9 cellular contexts compared by ENCODE assay signal in the genomic region with DNA sequence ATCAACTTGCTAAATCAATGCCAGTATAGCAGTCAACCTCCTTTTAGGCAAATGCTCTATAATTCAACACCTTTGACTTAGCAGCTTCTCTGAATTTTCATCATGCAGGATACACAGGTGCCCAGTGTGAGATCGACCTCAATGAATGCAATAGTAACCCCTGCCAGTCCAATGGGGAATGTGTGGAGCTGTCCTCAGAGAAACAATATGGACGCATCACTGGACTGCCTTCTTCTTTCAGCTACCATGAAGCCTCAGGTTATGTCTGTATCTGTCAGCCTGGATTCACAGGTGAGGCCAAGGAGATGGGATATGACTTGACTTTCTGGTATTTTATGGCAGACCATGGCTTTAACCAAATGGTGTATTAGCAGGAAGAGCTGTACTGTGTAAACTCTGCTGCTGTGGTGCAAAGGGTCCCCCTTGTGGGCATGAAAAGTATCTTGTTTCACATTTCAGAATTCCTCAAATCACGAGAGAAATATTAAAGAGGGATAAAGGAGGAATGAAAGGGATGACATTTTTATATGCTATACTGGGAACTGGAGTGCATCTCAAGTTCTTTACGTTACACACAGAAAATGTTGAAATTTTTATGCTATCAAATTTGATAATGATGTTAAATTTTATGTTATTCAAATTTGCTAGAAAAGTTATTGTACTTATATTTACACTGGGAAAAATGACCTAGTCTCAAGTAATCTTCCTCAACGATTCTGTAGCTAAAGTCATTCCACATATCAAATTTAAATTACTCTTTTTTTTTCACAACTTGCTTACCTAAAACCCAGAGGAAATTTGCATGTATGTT.
DNase-seq lines count a peak whose midpoint lies in the region; ATAC-seq, FAIRE-seq and TF ChIP-seq lines count a peak whose summit lies in the region.
"Had no signal": no experiment of that assay in that cellular context is flagged by ENCODE, and none has a peak within 500 bp of the region (broad histone marks: within the 10 kb centered on the region; RNA-seq: fewer than 3 reads in every experiment).

No MANE protein-coding gene starts in this region.

- H3K18ac ChIP-seq in H1 (ENCODE audit: extremely low read depth, low read length) = no peak overlapping the region

- H3K27ac ChIP-seq in RWPE2 (ENCODE audit: poor library complexity, severe bottlenecking) (no peak overlapping the region), H1 (ENCODE audit: low read depth, low read length) (no peak overlapping the region)

- no peaks in the 10 kb centered on the region for H3K4me1 ChIP-seq in RWPE2 (ENCODE audit: insufficient read depth, poor library complexity, severe bottlenecking)
- no peaks in the 10 kb centered on the region; a peak in 1 of 7 replicates for H3K4me1 ChIP-seq in H1 (replicated peaks in 1 of 4; ENCODE audit: control insufficient read depth in 3 of 4, insufficient read depth in 4 of 4, low read length in 3 of 4)

- peak; percentile 72 for ATAC-seq in GM21529 (IDR thresholded peaks at IDR 0.05; ENCODE audit: unreplicated experiment)
- ATAC-seq in RWPE2 (ENCODE audit: low read depth) = peak; percentile 80
- ATAC-seq in memory B cell (ENCODE audit: low read depth) = peak; percentile 34

- no peak overlapping the region for H3K23ac ChIP-seq in H1 (ENCODE audit: insufficient read length)

- no peak overlapping the region for H4K91ac ChIP-seq in H1 (replicated peaks; ENCODE audit: insufficient read length, low read length)

- DNase-seq in NCI-H2171 treated with DMSO at 0.1 percent for 48 hours (lab: John Stamatoyannopoulos, UW) (peak; percentile 43), NCI-H2171 (lab: John Stamatoyannopoulos, UW) (no peak), Kasumi-1 (lab: John Stamatoyannopoulos, UW) (peak; percentile 51 to 63), RWPE2 (ENCODE audit: low spot score) (no peak), H1 (ENCODE audit: low read depth in 1 of 2, low spot score in 2 of 2) (no peak), memory B cell (ENCODE audit: low spot score in 2 of 2) (peak in 1 of 2 donors; percentile 4)
- DNase-seq in T-helper 2 cell treated with Interferon-gamma antibody and Interleukin-4, amounts not matched to agents 5 μg/mL and 100 μg/mL, for 36 hours (ENCODE audit: low spot score) = no peak

- H3K4me2 ChIP-seq in H1 (ENCODE audit: insufficient read depth in 1 of 2, low read depth in 2 of 2, low read length in 2 of 2) = no peak overlapping the region

- TF ChIP-seq POLR2A in H1 (IDR thresholded peaks at IDR 0.05; ENCODE audit: control extremely low read depth in 1 of 2, low read depth in 2 of 2, low read length in 2 of 2) = no peak

- H3K79me2 ChIP-seq in H1 (ENCODE audit: control insufficient read depth in 1 of 2, insufficient read depth in 2 of 2, low read length in 2 of 2) = no peaks in the 10 kb centered on the region

- H3K27me3 Mint-ChIP-seq in memory B cell = no peaks in the 10 kb centered on the region
- H3K27me3 Mint-ChIP-seq in T-helper 2 cell treated with Interferon-gamma antibody and Interleukin-4, amounts not matched to agents 5 μg/mL and 100 μg/mL, for 36 hours (ENCODE audit: low read depth) = no peaks in the 10 kb centered on the region
- H3K27me3 Mint-ChIP-seq: CD8-positive, alpha-beta memory T cell had no signal

- no peak overlapping the region for H4K5ac ChIP-seq in H1 (ENCODE audit: insufficient read length, low read depth, low read length)

- TF ChIP-seq CTCF in RWPE2 (IDR thresholded peaks at IDR 0.05; ENCODE audit: poor library complexity, severe bottlenecking) (peak; percentile 81), H1 (IDR thresholded peaks at IDR 0.05; ENCODE audit: control extremely low read depth in 1 of 3, insufficient read depth in 1 of 3, low read depth in 1 of 3, low read length in 3 of 3) (peak in 2 of 3 experiments; percentile 69 to 78; a peak in 3 of 4 replicates)

- H3K4me1 Mint-ChIP-seq in memory B cell = peaks cover 2% of the 10 kb centered on the region
- no peaks in the 10 kb centered on the region for H3K4me1 Mint-ChIP-seq in T-helper 2 cell treated with Interferon-gamma antibody and Interleukin-4, amounts not matched to agents 5 μg/mL and 100 μg/mL, for 36 hours (ENCODE audit: low read depth)
- H3K4me1 Mint-ChIP-seq: CD8-positive, alpha-beta memory T cell had no signal

- H3K9me3 ChIP-seq in RWPE2 (ENCODE audit: severe bottlenecking) = no peaks in the 10 kb centered on the region
- H3K9me3 ChIP-seq in H1 (ENCODE audit: insufficient read depth in 2 of 2, low read depth in 1 of 2, low read length in 1 of 2) = no peaks in the 10 kb centered on the region

- POLR2A ChIA-PET in H1 (lab: Charles Lee; ENCODE audit: partially characterized antibody) = no interaction called here

- H2BK15ac ChIP-seq in H1 (ENCODE audit: low read length) = no peak overlapping the region

- TF ChIP-seq EP300 in H1 (IDR thresholded peaks at IDR 0.05; ENCODE audit: borderline replicate concordance in 1 of 2, low read depth in 2 of 2, low read length in 2 of 2) = no peak

- H4K8ac ChIP-seq in H1 (ENCODE audit: extremely low read depth, insufficient read depth, low read length) = no peak overlapping the region

- no peaks in the 10 kb centered on the region for H3K36me3 ChIP-seq in RWPE2 (ENCODE audit: low read depth)
- H3K36me3 ChIP-seq in H1 (ENCODE audit: control insufficient read depth in 2 of 4, insufficient read depth in 4 of 4, low read length in 3 of 4) = no peaks in the 10 kb centered on the region

- TF ChIP-seq RAD21 in H1 (IDR thresholded peaks at IDR 0.05 in 1 of 2, conservative IDR thresholded peaks at IDR 0.05 in 1 of 2; ENCODE audit: low read depth in 2 of 2, low read length in 2 of 2) = peak; percentile 91

- H3K56ac ChIP-seq in H1 (replicated peaks; ENCODE audit: insufficient read length, low read depth, low read length) = no peak overlapping the region

- H2AFZ ChIP-seq in H1 (ENCODE audit: low read length) = peak overlapping the region; percentile 94; the same call in 1 of the 2 replicates

- H3K27ac Mint-ChIP-seq in memory B cell = peak overlapping the region; percentile 40
- no peak overlapping the region for H3K27ac Mint-ChIP-seq in T-helper 2 cell treated with Interferon-gamma antibody and Interleukin-4, amounts not matched to agents 5 μg/mL and 100 μg/mL, for 36 hours

- H2AK5ac ChIP-seq in H1 (ENCODE audit: low read depth, low read length) = no peak overlapping the region

- no peak overlapping the region for H3K9ac ChIP-seq in H1 (replicated peaks in 1 of 4; ENCODE audit: extremely low read depth in 1 of 4, low read depth in 3 of 4, low read length in 3 of 4)

- peak; percentile 88 for FAIRE-seq in H1 (lab: Jason Lieb, UNC)

- H3K27me3 ChIP-seq in RWPE2 (ENCODE audit: insufficient read depth, poor library complexity, severe bottlenecking) (no peaks in the 10 kb centered on the region), H1 (replicated peaks in 1 of 4; ENCODE audit: control insufficient read depth in 3 of 4, extremely low read depth in 1 of 4, insufficient read depth in 3 of 4, low read length in 3 of 4) (no peaks in the 10 kb centered on the region)

- no peak overlapping the region for H3K4ac ChIP-seq in H1 (replicated peaks; ENCODE audit: insufficient read length, low read depth, low read length)

- no peaks in the 10 kb centered on the region for H3K79me1 ChIP-seq in H1 (ENCODE audit: low read depth, low read length)

- H3K9me3 Mint-ChIP-seq in memory B cell = no peaks in the 10 kb centered on the region
- H3K9me3 Mint-ChIP-seq in T-helper 2 cell treated with Interferon-gamma antibody and Interleukin-4, amounts not matched to agents 5 μg/mL and 100 μg/mL, for 36 hours = no peaks in the 10 kb centered on the region
- H3K9me3 Mint-ChIP-seq: CD8-positive, alpha-beta memory T cell had no signal

- no peak overlapping the region for H3K4me3 Mint-ChIP-seq in memory B cell
- no peak overlapping the region for H3K4me3 Mint-ChIP-seq in T-helper 2 cell treated with Interferon-gamma antibody and Interleukin-4, amounts not matched to agents 5 μg/mL and 100 μg/mL, for 36 hours
- H3K4me3 Mint-ChIP-seq: CD8-positive, alpha-beta memory T cell had no signal

- 62% methylated on average over 5 of the region's 5 CpGs; no CpG with 5 or more reads in 1 of the 2 experiments for WGBS in H1 (ENCODE audit: extremely low coverage in 1 of 2, insufficient coverage in 1 of 2, insufficient read length in 1 of 2, insufficient replicate concordance in 2 of 2, low coverage in 1 of 2, low lambda C conversion rate in 2 of 2, missing lambda C conversion rate in 1 of 2), 2 experiments

- no peaks in the 10 kb centered on the region for H3K23me2 ChIP-seq in H1 (ENCODE audit: low read depth, low read length)

- H3K4me3 ChIP-seq in RWPE2 (ENCODE audit: severe bottlenecking) (no peak overlapping the region), H1 (ENCODE audit: extremely low read depth in 1 of 4, insufficient read depth in 2 of 4, low read depth in 3 of 4, low read length in 4 of 4) (no peak overlapping the region)

- H4K20me1 ChIP-seq in H1 (replicated peaks in 1 of 2; ENCODE audit: control insufficient read depth in 1 of 2, insufficient read depth in 2 of 2, low read length in 2 of 2) = no peaks in the 10 kb centered on the region

- H2BK20ac ChIP-seq in H1 (ENCODE audit: low read length) = no peak overlapping the region

- no peaks in the 10 kb centered on the region for H3K36me3 Mint-ChIP-seq in memory B cell
- H3K36me3 Mint-ChIP-seq in T-helper 2 cell treated with Interferon-gamma antibody and Interleukin-4, amounts not matched to agents 5 μg/mL and 100 μg/mL, for 36 hours (ENCODE audit: low read depth) = no peaks in the 10 kb centered on the region
- H3K36me3 Mint-ChIP-seq: CD8-positive, alpha-beta memory T cell had no signal

- CTCF ChIA-PET in H1 (lab: Charles Lee; ENCODE audit: partially characterized antibody) = interaction anchor here (0.6 to 3.6 kb wide), 35 partner anchors 9 to 1833 kb away, joined by 3 to 47 read pairs (median 4); no protein-coding TSS in a partner anchor

- no peak overlapping the region for H2BK5ac ChIP-seq in H1 (ENCODE audit: low read depth, low read length)

- no peak overlapping the region for H2BK120ac ChIP-seq in H1 (replicated peaks; ENCODE audit: low read depth, low read length)

- no peak overlapping the region for H3K14ac ChIP-seq in H1 (ENCODE audit: insufficient read length)

- no peak overlapping the region for H2BK12ac ChIP-seq in H1 (ENCODE audit: low read depth, low read length)

TF ChIP-seq in H1, 55 proteins besides CTCF, POLR2A, EP300 and RAD21:
- no peak for TF ChIP-seq PHF8 (conservative IDR thresholded peaks at IDR 0.05; ENCODE audit: low read depth, low read length)
- 0 out of 2 replicates have a peak, but pooled peaks have one; percentile 14 for TF ChIP-seq TEAD4 (IDR thresholded peaks at IDR 0.05; ENCODE audit: low read depth, low read length)
- TF ChIP-seq E2F6 (IDR thresholded peaks at IDR 0.05) = no peak
TF ChIP-seq in H1: peak in this region for 1.

Comparison
In these comparisons a context has a peak if more than half of its experiments do, and no peak if none do; other contexts are left out.
1. DNase-seq: peak in NCI-H2171 treated with DMSO at 0.1 percent for 48 hours (single experiment) and Kasumi-1 (2 of 2); none in NCI-H2171 (single experiment), RWPE2 (single experiment), H1 (0 of 2) and T-helper 2 cell treated with Interferon-gamma antibody and Interleukin-4, amounts not matched to agents 5 μg/mL and 100 μg/mL, for 36 hours (single experiment).
2. Peak in every context shown above with its lines, with median percentiles within 50 percentile points of each other: ATAC-seq.